ENCODE assay signal across 21 cellular contexts in the genomic region with DNA sequence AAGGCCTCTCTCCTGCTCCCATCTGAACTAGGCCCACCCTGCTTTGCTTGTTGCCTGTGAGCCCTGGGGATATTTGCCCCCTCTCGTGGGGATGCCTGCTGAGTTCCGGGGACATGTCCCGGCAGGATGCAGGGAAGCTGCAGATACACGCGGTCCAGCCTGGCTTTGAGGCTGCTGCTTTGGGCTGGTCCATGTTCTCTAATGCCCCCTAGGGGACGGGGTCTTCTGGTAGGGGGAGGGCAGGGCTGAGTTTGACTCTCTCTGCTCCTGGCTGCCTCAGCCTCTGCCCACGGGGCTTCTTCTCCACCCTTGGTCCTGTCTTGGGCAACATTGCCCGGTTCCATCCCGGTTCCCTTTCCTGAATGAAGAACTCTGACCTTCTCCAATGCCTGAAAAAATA.
DNase-seq lines count a peak whose midpoint lies in the region; ATAC-seq and TF ChIP-seq lines count a peak whose summit lies in the region.
"Had no signal": no experiment of that assay in that cellular context is flagged by ENCODE, and none has a peak within 500 bp of the region (broad histone marks: within the 10 kb centered on the region; RNA-seq: fewer than 3 reads in every experiment).

No MANE protein-coding gene starts in this region.

- H3K27me3 ChIP-seq in BE2C (no peaks in the 10 kb centered on the region), H7 (ENCODE audit: control insufficient read depth, insufficient read depth, low read length) (no peaks in the 10 kb centered on the region), testis (no peaks in the 10 kb centered on the region)

- no peaks in the 10 kb centered on the region for H3K36me3 ChIP-seq in BE2C
- H3K36me3 ChIP-seq in H7 (replicated peaks; ENCODE audit: control insufficient read depth, insufficient read depth, low read length): no peaks in the 10 kb centered on the region
- no peaks in the 10 kb centered on the region for H3K36me3 ChIP-seq in testis (ENCODE audit: low read depth, missing control alignments)
- H3K36me3 ChIP-seq: HAP-1 had no signal

- in situ Hi-C loops in GM13976 (cut with MboI; ENCODE audit: low sequenced_read_pairs, unreplicated experiment): no loop called here

- H3K4me1 ChIP-seq in BE2C (no peaks in the 10 kb centered on the region), testis (no peaks in the 10 kb centered on the region)
- H3K4me1 ChIP-seq: A549, HAP-1 had no signal

- no peaks in the 10 kb centered on the region for H3K9me3 ChIP-seq in BE2C
- H3K9me3 ChIP-seq in testis: no peaks in the 10 kb centered on the region
- H3K9me3 ChIP-seq: A549, HAP-1 had no signal

- peak; percentile 22; the same call in 1 of the 2 replicates for TF ChIP-seq CTCF in BE2C (IDR thresholded peaks at IDR 0.05; ENCODE audit: low read depth, low read length)
- no peak for TF ChIP-seq CTCF in GM13976 (IDR thresholded peaks at IDR 0.05; ENCODE audit: borderline replicate concordance, control extremely low read depth, extremely low read depth, insufficient read depth, missing control alignments)
- no peak for TF ChIP-seq CTCF in testis (IDR thresholded peaks at IDR 0.05)

- ATAC-seq in activated T-helper 17 cell treated with anti-CD3 and anti-CD28 coated beads, Interleukin-2, amount 50 U/mL, for 72 hours (replicated peaks): no peak
- ATAC-seq in HG03045 (IDR thresholded peaks at IDR 0.05; ENCODE audit: unreplicated experiment): no peak
- ATAC-seq: A549, Panc1, SK-N-SH treated with all-trans-retinoic acid at 6 μM for 48 hours had no signal

- no peak overlapping the region for H3K27ac ChIP-seq in testis
- H3K27ac ChIP-seq: A549 had no signal

- peaks cover 9% of the 10 kb centered on the region for H3K27me3 Mint-ChIP-seq in activated T-helper 17 cell treated with anti-CD3 and anti-CD28 coated beads, Interleukin-2, amount 50 U/mL, for 72 hours
- H3K27me3 Mint-ChIP-seq: B cell had no signal

- TF ChIP-seq POLR2A in testis (IDR thresholded peaks at IDR 0.05): no peak

- peaks cover 6% of the 10 kb centered on the region for H3K4me1 Mint-ChIP-seq in activated T-helper 17 cell treated with anti-CD3 and anti-CD28 coated beads, Interleukin-2, amount 50 U/mL, for 72 hours

- 87 to 89% methylated on average over 4 to 9 of the region's 9 CpGs for WGBS in testis, 2 donors

- no peak overlapping the region for H3K4me3 ChIP-seq in BE2C (ENCODE audit: low read depth, low read length)
- H3K4me3 ChIP-seq in H7 (ENCODE audit: insufficient read depth, low read depth, low read length): no peak overlapping the region
- no peak overlapping the region for H3K4me3 ChIP-seq in testis
- H3K4me3 ChIP-seq: A549, HAP-1 had no signal

- H3K36me3 Mint-ChIP-seq in activated T-helper 17 cell treated with anti-CD3 and anti-CD28 coated beads, Interleukin-2, amount 50 U/mL, for 72 hours (ENCODE audit: low read depth): no peaks in the 10 kb centered on the region

- H3K27ac Mint-ChIP-seq in activated T-helper 17 cell treated with anti-CD3 and anti-CD28 coated beads, Interleukin-2, amount 50 U/mL, for 72 hours: peak overlapping the region; percentile 25
- H3K27ac Mint-ChIP-seq: B cell had no signal

- DNase-seq in BE2C (no peak), H7 (peak; percentile 85), iPS-NIHi11 (ENCODE audit: low spot score) (peak; percentile 79), GM13976 (ENCODE audit: low spot score) (no peak), globus pallidus (ENCODE audit: low spot score) (no peak), testis (no peak)
- DNase-seq: COR-L47; DMS153; MM.1S; NCI-H1048; NCI-H1417 treated with DMSO at 0.1 percent for 48 hours; NCI-H187 treated with DMSO at 0.1 percent for 48 hours; NCI-H2107; NK-92 treated with Interleukin-12 subunit alpha and Interleukin-12 subunit beta, amount 100 ng/mL, for 24 hours had no signal

- no peak overlapping the region for H3K4me3 Mint-ChIP-seq in activated T-helper 17 cell treated with anti-CD3 and anti-CD28 coated beads, Interleukin-2, amount 50 U/mL, for 72 hours
- H3K4me3 Mint-ChIP-seq: B cell had no signal

- H3K9me3 Mint-ChIP-seq in activated T-helper 17 cell treated with anti-CD3 and anti-CD28 coated beads, Interleukin-2, amount 50 U/mL, for 72 hours: no peaks in the 10 kb centered on the region

- intact Hi-C loops in testis (cut with DNase I; ENCODE audit: low total_unique reads): no loop called here

Comparison
In these comparisons a context has a peak if more than half of its experiments do, and no peak if none do; other contexts are left out.
1. DNase-seq: peak in H7 (single experiment) and iPS-NIHi11 (single experiment); none in BE2C (single experiment), GM13976 (single experiment), globus pallidus (single experiment) and testis (single experiment).